Comparison of ENCODE assay signal across 8 cellular contexts in genomic region chr1:28505406-28506187, GRCh38. TPM values are rescaled to one million over a fixed set of nuclear protein-coding genes. Genes with fewer than 3 reads are reported as not detected.
A peak's percentile ranks its signal among the peaks of the same experiment; 100 is the strongest.
DNase-seq lines count a peak whose midpoint lies in the region; ATAC-seq and TF ChIP-seq lines count a peak whose summit lies in the region.

RCC1 (plus strand) TSS chr1:28506043; CDS start chr1:28529867, 23,824 bp downstream.

- H3K27me3 ChIP-seq in dorsolateral prefrontal cortex (no peaks in the 10 kb centered on the region), right lobe of liver (no peaks in the 10 kb centered on the region)

- intact Hi-C loops in dorsolateral prefrontal cortex (cut with DNase I) (loop anchor here (2.0 to 10.0 kb wide), 5 partner anchors 47 to 258 kb away; partner anchors contain the start of genes TRNAU1AP (in 2 of the 2), MED18 (in 1 of the 2), PHACTR4 (in 1 of the 2) and SESN2 (in 1 of the 2)), right lobe of liver (cut with DNase I) (no loop called here)

- H3K9me3 ChIP-seq in right lobe of liver: no peaks in the 10 kb centered on the region

- peak; percentile 99 for TF ChIP-seq POLR2A in right lobe of liver (IDR thresholded peaks at IDR 0.05)

- H3K4me1 ChIP-seq in right lobe of liver: peaks cover 0 to 30% (median 11%) of the 10 kb centered on the region in 4 donors

- peaks cover 14 to 31% (median 21%) of the 10 kb centered on the region in 4 donors for H3K36me3 ChIP-seq in right lobe of liver

- WGBS in right lobe of liver (ENCODE audit: insufficient coverage, low coverage, low lambda C conversion rate, missing lambda C conversion rate): 2% methylated on average over 39 of the region's 41 CpGs

- no peak for TF ChIP-seq CTCF in C4-2B (conservative IDR thresholded peaks at IDR 0.05)
- TF ChIP-seq CTCF in dorsolateral prefrontal cortex (IDR thresholded peaks at IDR 0.05 in 54 of 56, conservative IDR thresholded peaks at IDR 0.05 in 2 of 56; ENCODE audit: low read depth in 1 of 56, partially characterized antibody in 56 of 56): peak in 36 of 56 donors; percentile 2 to 58 (median 34)
- TF ChIP-seq CTCF in right lobe of liver (IDR thresholded peaks at IDR 0.05): no peak

- DNase-seq in NCI-H82 (lab: John Stamatoyannopoulos, UW): peak; percentile 100
- DNase-seq in activated CD4-positive, alpha-beta T cell treated with anti-CD3 and anti-CD28 coated beads, Interleukin-2, amount 50 U/mL, for 48 hours: peak; percentile 93 to 95
- DNase-seq in dorsolateral prefrontal cortex: peak; percentile 86 to 96 (median 93)
- peak; percentile 95 to 96 (median 96) for DNase-seq in right lobe of liver
- DNase-seq in stimulated activated CD4-positive, alpha-beta T cell treated with anti-CD3 and anti-CD28 coated beads, Interleukin-4, amount 100 ng/mL, for 4 hours: peak; percentile 86 to 96

- H3K27ac ChIP-seq in C4-2B: peak within 1 kb of the TSS; percentile 91
- peak within 1 kb of the TSS; percentile 40 to 96 (median 87) for H3K27ac ChIP-seq in dorsolateral prefrontal cortex
- peak within 1 kb of the TSS; percentile 53 to 85 (median 60) for H3K27ac ChIP-seq in right lobe of liver

- ATAC-seq in GM19395 (IDR thresholded peaks at IDR 0.05; ENCODE audit: unreplicated experiment) (peak; percentile 70), HG03571 (IDR thresholded peaks at IDR 0.05; ENCODE audit: unreplicated experiment) (peak; percentile 70), right lobe of liver (peak; percentile 90 to 98 (median 96))

- peak within 1 kb of the TSS; percentile 61 to 98 (median 85) for H3K4me3 ChIP-seq in dorsolateral prefrontal cortex
- H3K4me3 ChIP-seq in right lobe of liver: peak within 1 kb of the TSS; percentile 72 to 94 (median 85)

RNA-seq across cellular contexts. Expression of gene RCC1, which starts in this region (rescaled TPM):
- total RNA-seq in dorsolateral prefrontal cortex (10 to 100 TPM in 19 of 120 experiments, 1 to 10 TPM in 101; 3.3 to 22.5 (median 7.0) TPM), right lobe of liver (10 to 100 TPM in 5 of 6 experiments, 1 to 10 TPM in 1; 9.5 to 29.6 (median 18.0) TPM)

Comparison
In these comparisons a context has a peak if more than half of its experiments do, and no peak if none do; other contexts are left out.
1. Peak in every context shown above with its lines: DNase-seq, ATAC-seq, H3K4me3 ChIP-seq and H3K27ac ChIP-seq.
2. CTCF ChIP-seq: peak in dorsolateral prefrontal cortex (36 of 56); none in C4-2B (single experiment) and right lobe of liver (0 of 4).
3. intact Hi-C loops: an anchor here in dorsolateral prefrontal cortex (2.0 to 10.0 kb wide); none called in right lobe of liver.